1 cellular context compared by ENCODE assay signal in genomic region chr12:52195065-52195730, GRCh38.
TF ChIP-seq lines count a peak whose summit lies in the region.

No MANE protein-coding gene starts in this region.

TF ChIP-seq in SK-N-SH, 30 proteins besides CTCF, POLR2A, EP300 and RAD21 (continued from another document):
- TF ChIP-seq ZBTB33 (IDR thresholded peaks at IDR 0.05; ENCODE audit: borderline replicate concordance, low read depth): no peak
- TF ChIP-seq GATA2 (CRISPR knock-in tag; IDR thresholded peaks at IDR 0.05): no peak
- no peak for TF ChIP-seq USF1 (IDR thresholded peaks at IDR 0.05; ENCODE audit: borderline replicate concordance, low read depth)
- no peak for TF ChIP-seq CHD2 (IDR thresholded peaks at IDR 0.05; ENCODE audit: low read length, partially characterized antibody)
